Comparison of ENCODE assay signal across 1 cellular context in genomic region chr20:5173763-5174162, GRCh38.
TF ChIP-seq lines count a peak whose summit lies in the region.

No MANE protein-coding gene starts in this region.

TF ChIP-seq in HepG2, 621 proteins besides CTCF, POLR2A, EP300 and RAD21 (continued from another document):
- TF ChIP-seq E2F5 (CRISPR knock-in tag; conservative IDR thresholded peaks at IDR 0.05) (no peak), ZNF160 (CRISPR knock-in tag; IDR thresholded peaks at IDR 0.05) (0 out of 2 replicates have a peak, but pooled peaks have one; percentile 47), E2F1 (CRISPR knock-in tag; IDR thresholded peaks at IDR 0.05) (no peak), ZNF451 (CRISPR knock-in tag; IDR thresholded peaks at IDR 0.05) (0 out of 2 replicates have a peak, but pooled peaks have one; percentile 10), ZBTB7A (CRISPR knock-in tag; IDR thresholded peaks at IDR 0.05) (0 out of 2 replicates have a peak, but pooled peaks have one; percentile 29)
